1 cellular context compared by ENCODE assay signal in genomic region chr6:7697432-7697819, GRCh38.
TF ChIP-seq lines count a peak whose summit lies in the region.

No MANE protein-coding gene starts in this region.

TF ChIP-seq in K562, 482 proteins besides CTCF, POLR2A, EP300 and RAD21:
- TF ChIP-seq AFF4 (CRISPR knock-in tag; IDR thresholded peaks at IDR 0.05) (no peak), ZNF644 (tag; IDR thresholded peaks at IDR 0.05; ENCODE audit: low read depth) (0 out of 2 replicates have a peak, but pooled peaks have one; percentile 0), PRDM10 (IDR thresholded peaks at IDR 0.05; ENCODE audit: partially characterized antibody) (peak; percentile 88), PTRF (tag; IDR thresholded peaks at IDR 0.05) (no peak), SMARCC2 (IDR thresholded peaks at IDR 0.05; ENCODE audit: low read depth) (no peak), HIVEP1 (CRISPR knock-in tag; IDR thresholded peaks at IDR 0.05) (no peak), PBX2 (CRISPR knock-in tag; IDR thresholded peaks at IDR 0.05; ENCODE audit: low read depth) (no peak), PBX2 (tag; conservative IDR thresholded peaks at IDR 0.05; ENCODE audit: low read depth) (peak; percentile 36), ZNF121 (CRISPR knock-in tag; conservative IDR thresholded peaks at IDR 0.05) (no peak), DMBX1 (CRISPR knock-in tag; IDR thresholded peaks at IDR 0.05; ENCODE audit: borderline replicate concordance) (no peak), CHD4 (IDR thresholded peaks at IDR 0.05; ENCODE audit: insufficient read depth, insufficient replicate concordance, low read depth, low read length, poor library complexity, severe bottlenecking) (no peak), ZNF655 (CRISPR knock-in tag; IDR thresholded peaks at IDR 0.05) (no peak), ILK (tag; IDR thresholded peaks at IDR 0.05; ENCODE audit: borderline replicate concordance, low read depth) (no peak), CEBPB (tag; IDR thresholded peaks at IDR 0.05) (no peak), CUX1 (CRISPR knock-in tag; IDR thresholded peaks at IDR 0.05) (0 out of 2 replicates have a peak, but pooled peaks have one; percentile 61), MEIS2 (IDR thresholded peaks at IDR 0.05; ENCODE audit: partially characterized antibody) (peak; percentile 38), ZNF511 (CRISPR knock-in tag; IDR thresholded peaks at IDR 0.05) (no peak), ZNF512 (tag; IDR thresholded peaks at IDR 0.05) (0 out of 2 replicates have a peak, but pooled peaks have one; percentile 6), WHSC1 (IDR thresholded peaks at IDR 0.05; ENCODE audit: low read length) (no peak), ZFP1 (CRISPR knock-in tag; IDR thresholded peaks at IDR 0.05) (no peak), PKNOX1 (IDR thresholded peaks at IDR 0.05) (peak; percentile 22; the same call in 1 of the 2 replicates)
TF ChIP-seq in K562: peak in this region for 7.
